Comparison of ENCODE assay signal across 21 cellular contexts in the genomic region with DNA sequence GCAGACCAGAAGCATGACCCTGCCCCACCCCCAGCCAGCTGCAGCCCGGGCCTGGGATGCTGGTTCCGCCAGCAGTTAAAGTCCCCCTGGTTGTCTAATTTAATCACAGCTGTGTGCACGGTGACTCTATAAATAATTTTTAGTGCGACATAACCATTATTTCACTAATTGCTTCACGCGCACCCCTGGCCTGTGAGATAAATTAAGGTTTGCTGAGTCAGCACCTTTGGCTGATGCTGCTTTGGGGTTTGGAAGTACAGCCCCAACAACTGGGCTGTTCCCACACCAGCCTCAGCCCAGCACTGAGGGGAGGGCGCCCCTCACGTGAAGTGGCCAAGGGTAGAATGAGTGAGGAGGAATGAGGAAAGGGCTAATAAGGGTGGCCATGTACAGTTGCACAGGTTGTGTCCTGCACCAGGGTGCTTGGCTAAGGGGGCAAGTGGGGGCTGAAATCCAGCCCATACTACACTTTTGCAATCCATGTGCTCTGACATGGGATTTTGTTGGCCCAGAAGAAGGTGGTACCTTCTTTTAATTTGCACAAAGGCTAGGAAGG. TPM values are rescaled to one million over a fixed set of nuclear protein-coding genes. Genes with fewer than 3 reads are reported as not detected.
"Had no signal": no experiment of that assay in that cellular context is flagged by ENCODE, and none has a peak within 500 bp of the region (broad histone marks: within the 10 kb centered on the region; RNA-seq: fewer than 3 reads in every experiment).

No MANE protein-coding gene starts in this region.

- H3K36me3 Mint-ChIP-seq: natural killer cell treated with Interleukin-12 subunit alpha and Interleukin-12 subunit beta and Interleukin-15 and Interleukin-18, amount 100 ng/mL, for 72 hours had no signal

- H3K4me3 ChIP-seq: coronary artery, heart left ventricle, lung, right atrium auricular region had no signal

- H3K4me1 ChIP-seq: right atrium auricular region had no signal

- H3K36me3 ChIP-seq: heart left ventricle, neutrophil, right atrium auricular region had no signal

- H3K27ac ChIP-seq: coronary artery, heart left ventricle, neutrophil, right atrium auricular region had no signal

- H3K4me3 Mint-ChIP-seq: natural killer cell treated with Interleukin-12 subunit alpha and Interleukin-12 subunit beta and Interleukin-15 and Interleukin-18, amount 100 ng/mL, for 72 hours had no signal

- H3K27me3 ChIP-seq: right atrium auricular region had no signal

- H3K9me3 ChIP-seq: heart left ventricle, neutrophil, right atrium auricular region had no signal

- H3K9me3 Mint-ChIP-seq: natural killer cell treated with Interleukin-12 subunit alpha and Interleukin-12 subunit beta and Interleukin-15 and Interleukin-18, amount 100 ng/mL, for 72 hours had no signal

- ATAC-seq: heart left ventricle; left colon; left ventricle myocardium superior; natural killer cell treated with Interleukin-12 subunit alpha and Interleukin-12 subunit beta and Interleukin-15 and Interleukin-18, amount 100 ng/mL, for 72 hours had no signal

- DNase-seq: effector CD4-positive, alpha-beta T cell; foreskin melanocyte; heart left ventricle; hippocampal formation; left colon; left ventricle myocardium superior; mesenchymal stem cell; midbrain; posterior cingulate gyrus; small intestine; stimulated activated CD4-positive, alpha-beta T cell treated with anti-CD3 and anti-CD28 coated beads, Interleukin-12 subunit alpha, Interleukin-12 subunit beta, amount 100 ng/mL, for 4 hours; stimulated activated naive CD4-positive, alpha-beta T cell; trophoblast cell had no signal

- H3K27ac Mint-ChIP-seq: natural killer cell treated with Interleukin-12 subunit alpha and Interleukin-12 subunit beta and Interleukin-15 and Interleukin-18, amount 100 ng/mL, for 72 hours had no signal

RNA-seq across cellular contexts. Expression of a gene that starts 26.2 kb away (rescaled TPM):
- total RNA-seq: kidney epithelial cell; natural killer cell treated with Interleukin-12 subunit alpha and Interleukin-12 subunit beta and Interleukin-15 and Interleukin-18, amount 100 ng/mL, for 72 hours; osteocyte; pulmonary artery endothelial cell had no signal
